ENCODE assay signal across 8 cellular contexts in genomic region chr19:42184401-42184861, GRCh38. TPM values are rescaled to one million over a fixed set of nuclear protein-coding genes. Genes with fewer than 3 reads are reported as not detected.
DNase-seq lines count a peak whose midpoint lies in the region; ATAC-seq and TF ChIP-seq lines count a peak whose summit lies in the region.

No MANE protein-coding gene starts in this region.

- H3K27me3 Mint-ChIP-seq in activated T-cell treated with anti-CD3 and anti-CD28 coated beads, Interleukin-2, amount 50 U/mL, for 72 hours (ENCODE audit: low read depth): no peaks in the 10 kb centered on the region

- TF ChIP-seq RAD21 in IMR-90 (IDR thresholded peaks at IDR 0.05; ENCODE audit: low read length): peak; percentile 77

- ATAC-seq in IMR-90 (ENCODE audit: low read depth): peak; percentile 98
- ATAC-seq in activated T-cell treated with anti-CD3 and anti-CD28 coated beads, Interleukin-2, amount 50 U/mL, for 72 hours (replicated peaks in 1 of 2): peak; percentile 74
- no peak for ATAC-seq in GM19395 (IDR thresholded peaks at IDR 0.05; ENCODE audit: unreplicated experiment)

- peak overlapping the region; percentile 86 for H3K27ac Mint-ChIP-seq in activated T-cell treated with anti-CD3 and anti-CD28 coated beads, Interleukin-2, amount 50 U/mL, for 72 hours

- H3K9me3 ChIP-seq in IMR-90 (ENCODE audit: control insufficient read depth, insufficient read depth, low read length) (no peaks in the 10 kb centered on the region), PC-9 (ENCODE audit: insufficient read depth, low read depth) (no peaks in the 10 kb centered on the region), neuronal stem cell (replicated peaks in 1 of 2; ENCODE audit: control insufficient read depth in 2 of 2, insufficient read depth in 1 of 2, low read depth in 1 of 2, low read length in 2 of 2) (no peaks in the 10 kb centered on the region)

- H3K14ac ChIP-seq in IMR-90 (replicated peaks; ENCODE audit: low read depth, low read length) (no peak overlapping the region), neuronal stem cell (ENCODE audit: low read length) (no peak overlapping the region)

- H4K8ac ChIP-seq in IMR-90 (ENCODE audit: low read depth in 2 of 2, low read length in 2 of 2) (0 out of 4 replicates have a peak overlapping the region, but pooled peaks of 1 of the 2 experiments have one; percentile 54), neuronal stem cell (ENCODE audit: low read depth, low read length) (no peak overlapping the region)

- H4K20me1 ChIP-seq in IMR-90 (ENCODE audit: insufficient read depth, low read length) (0 out of 2 replicates have a peak, but pooled peaks cover 6% of the 10 kb centered on the region), PC-9 (ENCODE audit: insufficient read depth) (no peaks in the 10 kb centered on the region)

- H2BK5ac ChIP-seq in IMR-90 (ENCODE audit: low read depth, low read length, poor library complexity, severe bottlenecking): no peak overlapping the region
- H2BK5ac ChIP-seq in neuronal stem cell (ENCODE audit: low read length): no peak overlapping the region

- no peak overlapping the region for H3K4me3 Mint-ChIP-seq in activated T-cell treated with anti-CD3 and anti-CD28 coated beads, Interleukin-2, amount 50 U/mL, for 72 hours

- no peaks in the 10 kb centered on the region for H3K79me1 ChIP-seq in IMR-90 (ENCODE audit: low read depth in 1 of 2, low read length in 2 of 2)
- no peaks in the 10 kb centered on the region for H3K79me1 ChIP-seq in neuronal stem cell (ENCODE audit: low read depth, low read length)

- H3K27me3 ChIP-seq in IMR-90 (ENCODE audit: control insufficient read depth, insufficient read depth, low read length) (peaks cover 24% of the 10 kb centered on the region), PC-9 (ENCODE audit: insufficient read depth, low read depth) (no peaks in the 10 kb centered on the region), neuronal stem cell (ENCODE audit: control insufficient read depth in 3 of 3, insufficient read depth in 3 of 3, low read depth in 1 of 3, low read length in 3 of 3) (peaks cover 0 to 34% (median 16%) of the 10 kb centered on the region in 3 experiments)

- DNase-seq in Caki2 (ENCODE audit: low read depth) (peak; percentile 57), IMR-90 (peak; percentile 81), PC-9 (peak; percentile 50 to 61), fibroblast of mammary gland (ENCODE audit: low read depth) (peak; percentile 87), neuronal stem cell (ENCODE audit: low spot score) (peak; percentile 89), substantia nigra (lab: John Stamatoyannopoulos, UW) (peak in 45 of 49 donors; percentile 4 to 84 (median 59))
- DNase-seq in activated T-cell treated with anti-CD3 and anti-CD28 coated beads, Interleukin-2, amount 50 U/mL, for 72 hours: peak; percentile 75 to 82

- H3K4me1 ChIP-seq in IMR-90 (ENCODE audit: control insufficient read depth, insufficient read depth, low read length) (peaks cover 4% of the 10 kb centered on the region), PC-9 (replicated peaks; ENCODE audit: insufficient read depth) (peaks cover 10% of the 10 kb centered on the region; the same call in 1 of the 2 replicates), neuronal stem cell (ENCODE audit: control insufficient read depth in 2 of 2, insufficient read depth in 1 of 2, low read depth in 1 of 2, low read length in 2 of 2) (peaks cover 3 to 5% of the 10 kb centered on the region in 2 donors)

- H4K91ac ChIP-seq in IMR-90 (ENCODE audit: insufficient read depth, low read depth, low read length): no peak overlapping the region
- no peak overlapping the region for H4K91ac ChIP-seq in neuronal stem cell (ENCODE audit: low read depth, low read length, poor library complexity)

- H3F3A ChIP-seq in PC-9 (ENCODE audit: insufficient read depth, low read depth): 0 out of 2 replicates have a peak, but pooled peaks cover 5% of the 10 kb centered on the region

- H3K9ac ChIP-seq in IMR-90 (ENCODE audit: low read depth, low read length): no peak overlapping the region
- H3K9ac ChIP-seq in neuronal stem cell (ENCODE audit: low read depth, low read length, poor library complexity): no peak overlapping the region

- H2BK12ac ChIP-seq in neuronal stem cell (ENCODE audit: low read length): no peak overlapping the region

- no peaks in the 10 kb centered on the region; the same call in 1 of the 2 replicates for H3K9me1 ChIP-seq in IMR-90 (ENCODE audit: insufficient read depth, low read length)

- H3K36me3 ChIP-seq in IMR-90 (ENCODE audit: control insufficient read depth, insufficient read depth, low read length) (no peaks in the 10 kb centered on the region), PC-9 (ENCODE audit: low read depth) (no peaks in the 10 kb centered on the region), neuronal stem cell (replicated peaks in 1 of 2; ENCODE audit: control insufficient read depth in 2 of 2, insufficient read depth in 2 of 2, low read length in 2 of 2) (no peaks in the 10 kb centered on the region)

- dilution Hi-C loops in IMR-90 (cut with HindIII; ENCODE audit: low sequenced_read_pairs, unreplicated experiment): no loop called here

- in situ Hi-C loops in Caki2 (cut with HindIII; ENCODE audit: low pct_unique_long_range_greater_than_20kb, low sequenced_read_pairs): no loop called here
- in situ Hi-C loops in IMR-90 (cut with MboI; ENCODE audit: low sequenced_read_pairs): no loop called here

- H3K79me2 ChIP-seq in PC-9 (ENCODE audit: low read depth): no peaks in the 10 kb centered on the region

- H3K4me2 ChIP-seq in IMR-90 (ENCODE audit: low read depth, low read length): no peak overlapping the region
- H3K4me2 ChIP-seq in PC-9: no peak overlapping the region
- H3K4me2 ChIP-seq in neuronal stem cell (ENCODE audit: insufficient read depth, low read length, poor library complexity, severe bottlenecking): no peak overlapping the region

- H3K9me2 ChIP-seq in PC-9 (ENCODE audit: insufficient read depth): no peaks in the 10 kb centered on the region

- H2AK5ac ChIP-seq in IMR-90 (ENCODE audit: low read depth, low read length): no peak overlapping the region
- no peak overlapping the region for H2AK5ac ChIP-seq in neuronal stem cell (ENCODE audit: low read depth, low read length)

- H3K23ac ChIP-seq in IMR-90 (ENCODE audit: low read depth, low read length) (no peak overlapping the region), neuronal stem cell (ENCODE audit: low read depth, low read length, poor library complexity) (no peak overlapping the region)

- no peak overlapping the region for H3K4ac ChIP-seq in IMR-90 (ENCODE audit: low read depth, low read length)
- no peak overlapping the region for H3K4ac ChIP-seq in neuronal stem cell (ENCODE audit: low read length)

- H3K36me3 Mint-ChIP-seq in activated T-cell treated with anti-CD3 and anti-CD28 coated beads, Interleukin-2, amount 50 U/mL, for 72 hours (ENCODE audit: insufficient read depth in 2 of 2): no peaks in the 10 kb centered on the region

- 0% methylated on average over 1 of the region's 1 CpG; no CpG with 5 or more reads in 1 of the 2 experiments for WGBS in IMR-90 (ENCODE audit: extremely low coverage in 2 of 2, insufficient read length in 1 of 2), 2 experiments
- WGBS in neuronal stem cell (ENCODE audit: extremely low coverage in 2 of 2, insufficient read length in 2 of 2, insufficient replicate concordance in 1 of 2), 2 donors: no CpG with 5 or more reads among the region's 1 CpG

- BruUV-seq in IMR-90 (replicated peaks; lab: Mats Ljungman, UMichigan) (no TSS peak), PC-9 (replicated peaks; lab: Mats Ljungman, UMichigan) (no TSS peak)

- CTCF ChIA-PET in IMR-90 (lab: Yijun Ruan, JAX): interaction anchor here (0.6 to 3.0 kb wide), 6 partner anchors 19 to 1554 kb away, joined by 3 to 9 read pairs (median 3); no protein-coding TSS in a partner anchor
- CTCF ChIA-PET in PC-9 (lab: Charles Lee): interaction anchor here (0.5 to 0.7 kb wide), 3 partner anchors 53 to 120 kb away, joined by 3 to 14 read pairs (median 5); no protein-coding TSS in a partner anchor

- H2BK20ac ChIP-seq in IMR-90 (ENCODE audit: low read depth, low read length): no peak overlapping the region

- intact Hi-C loops in IMR-90 (cut with micrococcal nuclease): loop anchor here (1.0 kb wide), 2 partner anchors 51 to 76 kb away; no protein-coding TSS in a partner anchor
- intact Hi-C loops in PC-9 (cut with micrococcal nuclease; ENCODE audit: unreplicated experiment): loop anchor here (2.0 kb wide), 1 partner anchor 52 kb away; the partner anchor contains the start of gene POU2F2

- H2BK15ac ChIP-seq in IMR-90 (ENCODE audit: low read depth, low read length) (no peak overlapping the region), neuronal stem cell (ENCODE audit: low read length) (no peak overlapping the region)

- no peak overlapping the region for H3K4me3 ChIP-seq in IMR-90 (ENCODE audit: insufficient read depth, low read depth, low read length)
- no peak overlapping the region for H3K4me3 ChIP-seq in PC-9
- H3K4me3 ChIP-seq in fibroblast of mammary gland (ENCODE audit: control insufficient read depth, low read depth, low read length): no peak overlapping the region
- no peak overlapping the region for H3K4me3 ChIP-seq in neuronal stem cell (ENCODE audit: low read length in 2 of 2)

- H2AK9ac ChIP-seq in IMR-90 (replicated peaks; ENCODE audit: low read depth, low read length, poor library complexity): peak overlapping the region; percentile 87

- H3K4me1 Mint-ChIP-seq in activated T-cell treated with anti-CD3 and anti-CD28 coated beads, Interleukin-2, amount 50 U/mL, for 72 hours (ENCODE audit: low read depth): peaks cover 24% of the 10 kb centered on the region

- H2BK120ac ChIP-seq in IMR-90 (ENCODE audit: low read depth, low read length) (no peak overlapping the region), neuronal stem cell (ENCODE audit: low read depth, low read length) (no peak overlapping the region)

- no peak overlapping the region for H3K27ac ChIP-seq in IMR-90 (ENCODE audit: insufficient read depth, low read length)
- no peak overlapping the region for H3K27ac ChIP-seq in PC-9
- no peak overlapping the region for H3K27ac ChIP-seq in neuronal stem cell (replicated peaks; ENCODE audit: low read length)
- no peak overlapping the region for H3K27ac ChIP-seq in substantia nigra (ENCODE audit: low read depth, low read length, poor library complexity, severe bottlenecking)

- TF ChIP-seq CTCF in IMR-90 (conservative IDR thresholded peaks at IDR 0.05; ENCODE audit: low read depth, low read length) (peak; percentile 85), PC-9 (conservative IDR thresholded peaks at IDR 0.05) (peak; percentile 97), fibroblast of mammary gland (conservative IDR thresholded peaks at IDR 0.05; ENCODE audit: control insufficient read depth, insufficient read depth, low read depth, low read length) (peak; percentile 88)

- H2AFZ ChIP-seq in IMR-90 (replicated peaks; ENCODE audit: low read length, poor library complexity) (peak overlapping the region; percentile 78), PC-9 (no peak overlapping the region), neuronal stem cell (ENCODE audit: low read length) (no peak overlapping the region)

- no peak overlapping the region for H3K56ac ChIP-seq in IMR-90 (ENCODE audit: extremely low read depth, insufficient read depth, low read length)

- no peaks in the 10 kb centered on the region for H3K9me3 Mint-ChIP-seq in activated T-cell treated with anti-CD3 and anti-CD28 coated beads, Interleukin-2, amount 50 U/mL, for 72 hours

- POLR2A ChIA-PET in IMR-90 (lab: Charles Lee; ENCODE audit: unreplicated experiment): no interaction called here
- POLR2A ChIA-PET in PC-9 (lab: Charles Lee; ENCODE audit: unreplicated experiment): no interaction called here

- H3K18ac ChIP-seq in IMR-90 (ENCODE audit: low read depth, low read length) (no peak overlapping the region), neuronal stem cell (ENCODE audit: low read length) (no peak overlapping the region)

- no peak for TF ChIP-seq POLR2A in IMR-90 (IDR thresholded peaks at IDR 0.05; ENCODE audit: low read depth, low read length)

- no peak overlapping the region for H4K5ac ChIP-seq in IMR-90 (ENCODE audit: low read depth, low read length)

RNA-seq across cellular contexts. Expression of gene DEDD2, which starts 33.0 kb away (rescaled TPM):
- 72.2 and 128 TPM in 2 replicates for total RNA-seq in Caki2 (2014; rRNA removed; shearing (Covaris generic); ENCODE audit: low replicate concordance)
- total RNA-seq in IMR-90 (2012; rRNA removed): 8.1 and 8.2 TPM in 2 replicates
- polyA plus RNA-seq in IMR-90 (2012; rRNA removed): 21.0 and 26.1 TPM in 2 replicates
- polyA plus RNA-seq in IMR-90 (2012; cell fraction: cytosol; rRNA removed): 28.9 and 45.6 TPM in 2 replicates
- polyA plus RNA-seq in IMR-90 (2012; cell fraction: nucleus; rRNA removed; ENCODE audit: low replicate concordance): 21.5 and 40.6 TPM in 2 replicates
- 45.6 and 49.6 TPM in 2 replicates for total RNA-seq in PC-9 (2021)
- 10 to 100 TPM; 28.8 to 31.6 TPM for total RNA-seq in activated T-cell treated with anti-CD3 and anti-CD28 coated beads, Interleukin-2, amount 50 U/mL, for 72 hours
- polyA plus RNA-seq in neuronal stem cell (2013, experiment 1 of 2): 29.2 TPM
- polyA plus RNA-seq in neuronal stem cell (2013, experiment 2 of 2): 27.6 TPM

RNA-seq across cellular contexts. Expression of gene ZNF526, which starts 35.7 kb away (rescaled TPM):
- total RNA-seq in Caki2 (2014; rRNA removed; shearing (Covaris generic); ENCODE audit: low replicate concordance): 8.4 and 12.4 TPM in 2 replicates
- 13.6 and 14.2 TPM in 2 replicates for total RNA-seq in IMR-90 (2012; rRNA removed)
- 6.8 and 7.3 TPM in 2 replicates for polyA plus RNA-seq in IMR-90 (2012; rRNA removed)
- 3.2 and 6.0 TPM in 2 replicates for polyA plus RNA-seq in IMR-90 (2012; cell fraction: cytosol; rRNA removed)
- 5.4 and 9.9 TPM in 2 replicates for polyA plus RNA-seq in IMR-90 (2012; cell fraction: nucleus; rRNA removed; ENCODE audit: low replicate concordance)
- 13.4 and 13.9 TPM in 2 replicates for total RNA-seq in PC-9 (2021)
- total RNA-seq in activated T-cell treated with anti-CD3 and anti-CD28 coated beads, Interleukin-2, amount 50 U/mL, for 72 hours: 10 to 100 TPM; 11.4 to 11.9 TPM
- polyA plus RNA-seq in neuronal stem cell (2013, experiment 1 of 2): 5.4 TPM
- 5.2 TPM for polyA plus RNA-seq in neuronal stem cell (2013, experiment 2 of 2)

RNA-seq across cellular contexts. Expression of gene POU2F2, which starts 52.2 kb away (rescaled TPM):
- total RNA-seq in Caki2 (2014; rRNA removed; shearing (Covaris generic); ENCODE audit: low replicate concordance): not detected in 2 replicates
- 0.54 and 0.56 TPM in 2 replicates for total RNA-seq in IMR-90 (2012; rRNA removed)
- 5.0 and 6.6 TPM in 2 replicates for polyA plus RNA-seq in IMR-90 (2012; rRNA removed)
- 1.8 and 5.3 TPM in 2 replicates for polyA plus RNA-seq in IMR-90 (2012; cell fraction: cytosol; rRNA removed)
- 11.7 and 16.9 TPM in 2 replicates for polyA plus RNA-seq in IMR-90 (2012; cell fraction: nucleus; rRNA removed; ENCODE audit: low replicate concordance)
- total RNA-seq in PC-9 (2021): 2.9 and 3.5 TPM in 2 replicates
- total RNA-seq in activated T-cell treated with anti-CD3 and anti-CD28 coated beads, Interleukin-2, amount 50 U/mL, for 72 hours: 10 to 100 TPM; 45.0 to 56.0 TPM
- 2.4 TPM for polyA plus RNA-seq in neuronal stem cell (2013, experiment 1 of 2)
- 2.5 TPM for polyA plus RNA-seq in neuronal stem cell (2013, experiment 2 of 2)

RNA-seq across cellular contexts. Expression of gene GSK3A, which starts 58.0 kb away (rescaled TPM):
- total RNA-seq in Caki2 (2014; rRNA removed; shearing (Covaris generic); ENCODE audit: low replicate concordance): 29.9 and 32.2 TPM in 2 replicates
- total RNA-seq in IMR-90 (2012; rRNA removed) (6.9 and 8.1 TPM in 2 replicates), PC-9 (2021) (37.4 and 44.6 TPM in 2 replicates)
- polyA plus RNA-seq in IMR-90 (2012; rRNA removed): 41.4 and 43.3 TPM in 2 replicates
- 24.3 and 37.8 TPM in 2 replicates for polyA plus RNA-seq in IMR-90 (2012; cell fraction: cytosol; rRNA removed)
- polyA plus RNA-seq in IMR-90 (2012; cell fraction: nucleus; rRNA removed; ENCODE audit: low replicate concordance): 37.0 and 39.0 TPM in 2 replicates
- total RNA-seq in activated T-cell treated with anti-CD3 and anti-CD28 coated beads, Interleukin-2, amount 50 U/mL, for 72 hours: 10 to 100 TPM; 39.6 to 43.2 TPM
- 67.3 TPM for polyA plus RNA-seq in neuronal stem cell (2013, experiment 1 of 2)
- polyA plus RNA-seq in neuronal stem cell (2013, experiment 2 of 2): 64.6 TPM

Comparison
In these comparisons a context has a peak if more than half of its experiments do, and no peak if none do; other contexts are left out.
1. RNA of gene POU2F2, which starts 52.2 kb away (total RNA-seq): 45.0 to 56.0 TPM in activated T-cell treated with anti-CD3 and anti-CD28 coated beads, Interleukin-2, amount 50 U/mL, for 72 hours; 2.9 to 3.5 TPM in PC-9, 0.54 to 0.56 TPM in IMR-90 and not detected in Caki2; every median in the first group is over 10 times any median in the second.
2. Peak in every context shown above with its lines, with median percentiles within 50 percentile points of each other: DNase-seq and CTCF ChIP-seq.